Comparison of ENCODE assay signal across 11 cellular contexts in the genomic region with DNA sequence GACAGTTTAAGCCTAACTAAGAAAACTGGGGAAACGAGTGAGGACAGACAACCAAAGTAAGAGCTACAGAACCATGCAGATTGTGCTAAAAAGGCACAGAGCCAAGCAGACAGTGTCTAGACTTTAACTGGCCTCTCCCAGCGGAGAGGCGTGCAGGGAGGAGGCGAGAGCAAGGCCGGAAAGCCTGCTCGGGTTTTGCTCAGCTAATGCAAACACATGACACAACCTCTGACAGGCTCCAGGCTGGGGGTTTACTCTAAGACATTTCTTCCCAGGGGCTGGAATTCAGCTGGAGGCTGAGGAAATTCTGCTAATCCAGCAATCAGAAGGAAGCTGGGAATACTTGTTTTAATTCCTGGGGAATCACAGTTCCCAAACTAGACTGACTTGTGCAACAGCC. TPM values are rescaled to one million over a fixed set of nuclear protein-coding genes. Genes with fewer than 3 reads are reported as not detected.
DNase-seq lines count a peak whose midpoint lies in the region; ATAC-seq, FAIRE-seq and TF ChIP-seq lines count a peak whose summit lies in the region.
"Had no signal": no experiment of that assay in that cellular context is flagged by ENCODE, and none has a peak within 500 bp of the region (broad histone marks: within the 10 kb centered on the region; RNA-seq: fewer than 3 reads in every experiment).

No MANE protein-coding gene starts in this region.

- H3K27me3 ChIP-seq in heart right ventricle (no peaks in the 10 kb centered on the region), pancreas (no peaks in the 10 kb centered on the region)

- peak overlapping the region; percentile 76 to 88 (median 82) for H3K27ac Mint-ChIP-seq in brain
- H3K27ac Mint-ChIP-seq in activated CD4-positive, alpha-beta memory T cell treated with anti-CD3 and anti-CD28 coated beads for 36 hours: no peak overlapping the region
- H3K27ac Mint-ChIP-seq in activated CD8-positive, alpha-beta T cell treated with anti-CD3 and anti-CD28 coated beads for 36 hours: no peak overlapping the region

- peak; percentile 80 for DNase-seq in AG10803 (ENCODE audit: low read depth)
- peak; percentile 49 to 83 for DNase-seq in heart right ventricle
- peak in 1 of 6 donors; percentile 37 for DNase-seq in pancreas
- DNase-seq in SW 1271 (lab: John Stamatoyannopoulos, UW): no peak
- DNase-seq in activated CD4-positive, alpha-beta memory T cell treated with anti-CD3 and anti-CD28 coated beads for 36 hours: no peak
- DNase-seq in activated CD8-positive, alpha-beta T cell treated with anti-CD3 and anti-CD28 coated beads for 36 hours: no peak
- DNase-seq in midbrain (lab: John Stamatoyannopoulos, UW): no peak
- DNase-seq: NCI-H2029; SIG-M5; stimulated activated naive CD4-positive, alpha-beta T cell had no signal

- peak overlapping the region in 9 of 10 donors; percentile 36 to 89 (median 67) for H3K27ac ChIP-seq in heart right ventricle
- H3K27ac ChIP-seq in pancreas: peak overlapping the region in 1 of 4 donors; percentile 18

- no peak for FAIRE-seq in pancreas (lab: Jason Lieb, UNC)

- no peak for TF ChIP-seq CTCF in AG10803 (conservative IDR thresholded peaks at IDR 0.05; ENCODE audit: low read length)
- no peak for TF ChIP-seq CTCF in brain (conservative IDR thresholded peaks at IDR 0.05)
- no peak for TF ChIP-seq CTCF in heart right ventricle (IDR thresholded peaks at IDR 0.05)
- no peak for TF ChIP-seq CTCF in pancreas (IDR thresholded peaks at IDR 0.05)
- TF ChIP-seq CTCF in activated CD8-positive, alpha-beta T cell treated with anti-CD3 and anti-CD28 coated beads for 36 hours (IDR thresholded peaks at IDR 0.05): no peak

- peaks cover 85% of the 10 kb centered on the region for H3K4me1 Mint-ChIP-seq in brain
- H3K4me1 Mint-ChIP-seq in activated CD4-positive, alpha-beta memory T cell treated with anti-CD3 and anti-CD28 coated beads for 36 hours (ENCODE audit: low read depth): no peaks in the 10 kb centered on the region
- H3K4me1 Mint-ChIP-seq in activated CD8-positive, alpha-beta T cell treated with anti-CD3 and anti-CD28 coated beads for 36 hours (ENCODE audit: low read depth): no peaks in the 10 kb centered on the region

- H3K36me3 Mint-ChIP-seq in brain: peaks cover 21% of the 10 kb centered on the region
- H3K36me3 Mint-ChIP-seq in activated CD4-positive, alpha-beta memory T cell treated with anti-CD3 and anti-CD28 coated beads for 36 hours: no peaks in the 10 kb centered on the region
- no peaks in the 10 kb centered on the region for H3K36me3 Mint-ChIP-seq in activated CD8-positive, alpha-beta T cell treated with anti-CD3 and anti-CD28 coated beads for 36 hours (ENCODE audit: low read depth)

- WGBS in heart right ventricle, 2 donors: 8 to 13% methylated on average over 6 of the region's 6 CpGs
- 58 to 74% methylated on average over 6 of the region's 6 CpGs for WGBS in pancreas, 2 donors

- H3K4me3 ChIP-seq in AG10803 (ENCODE audit: low read length) (no peak overlapping the region), heart right ventricle (no peak overlapping the region), pancreas (no peak overlapping the region)

- no peaks in the 10 kb centered on the region for H3K27me3 Mint-ChIP-seq in brain
- H3K27me3 Mint-ChIP-seq in activated CD4-positive, alpha-beta memory T cell treated with anti-CD3 and anti-CD28 coated beads for 36 hours: peaks cover 10% of the 10 kb centered on the region
- H3K27me3 Mint-ChIP-seq in activated CD8-positive, alpha-beta T cell treated with anti-CD3 and anti-CD28 coated beads for 36 hours: peaks cover 2% of the 10 kb centered on the region

- H3K4me1 ChIP-seq in heart right ventricle: peaks cover 27 to 98% (median 88%) of the 10 kb centered on the region in 9 donors
- H3K4me1 ChIP-seq in pancreas: peaks cover 0 to 3% (median 0%) of the 10 kb centered on the region in 3 donors

- CTCF ChIA-PET in activated CD4-positive, alpha-beta memory T cell treated with anti-CD3 and anti-CD28 coated beads for 36 hours (lab: Charles Lee): interaction anchor here (1.5 kb wide), 1 partner anchor 22 kb away, joined by 4 read pairs; no protein-coding TSS in a partner anchor
- CTCF ChIA-PET in activated CD8-positive, alpha-beta T cell treated with anti-CD3 and anti-CD28 coated beads for 36 hours (lab: Charles Lee): no interaction called here

- intact Hi-C loops in heart right ventricle (cut with DNase I) (no loop called here), pancreas (cut with DNase I) (no loop called here)
- intact Hi-C loops in activated CD4-positive, alpha-beta memory T cell treated with anti-CD3 and anti-CD28 coated beads for 36 hours (cut with micrococcal nuclease): no loop called here
- intact Hi-C loops in activated CD8-positive, alpha-beta T cell treated with anti-CD3 and anti-CD28 coated beads for 36 hours (cut with micrococcal nuclease): no loop called here

- ATAC-seq in heart right ventricle: peak; percentile 50 to 93 (median 86)
- peak in 3 of 4 donors; percentile 65 to 75 (median 71) for ATAC-seq in pancreas
- no peak for ATAC-seq in activated CD8-positive, alpha-beta T cell treated with anti-CD3 and anti-CD28 coated beads for 36 hours

- peak overlapping the region in 4 of 5 experiments; percentile 10 to 65 (median 55) for H3K4me3 Mint-ChIP-seq in brain
- no peak overlapping the region for H3K4me3 Mint-ChIP-seq in activated CD4-positive, alpha-beta memory T cell treated with anti-CD3 and anti-CD28 coated beads for 36 hours
- H3K4me3 Mint-ChIP-seq in activated CD8-positive, alpha-beta T cell treated with anti-CD3 and anti-CD28 coated beads for 36 hours: no peak overlapping the region

- H3K9me3 ChIP-seq in heart right ventricle (no peaks in the 10 kb centered on the region), pancreas (no peaks in the 10 kb centered on the region)

- H3K36me3 ChIP-seq in heart right ventricle: peaks cover 0 to 43% (median 8%) of the 10 kb centered on the region in 9 donors
- no peaks in the 10 kb centered on the region for H3K36me3 ChIP-seq in pancreas

- no peaks in the 10 kb centered on the region for H3K9me3 Mint-ChIP-seq in brain
- H3K9me3 Mint-ChIP-seq in activated CD4-positive, alpha-beta memory T cell treated with anti-CD3 and anti-CD28 coated beads for 36 hours: no peaks in the 10 kb centered on the region
- no peaks in the 10 kb centered on the region for H3K9me3 Mint-ChIP-seq in activated CD8-positive, alpha-beta T cell treated with anti-CD3 and anti-CD28 coated beads for 36 hours

- POLR2A ChIA-PET in activated CD4-positive, alpha-beta memory T cell treated with anti-CD3 and anti-CD28 coated beads for 36 hours (lab: Charles Lee): no interaction called here
- POLR2A ChIA-PET in activated CD8-positive, alpha-beta T cell treated with anti-CD3 and anti-CD28 coated beads for 36 hours (lab: Charles Lee): no interaction called here

RNA-seq across cellular contexts. Expression of gene FSTL1, which starts 11.8 kb away (rescaled TPM):
- polyA plus RNA-seq in brain (ENCODE audit: insufficient read depth, low read depth, low replicate concordance): 22.5 TPM
- total RNA-seq in heart right ventricle: 100 to 1,000 TPM; 100 to 346 (median 213) TPM
- polyA plus RNA-seq in heart right ventricle: 10 to 100 TPM; 54.4 to 88.5 TPM
- 100 to 1,000 TPM in 1 of 6 donors, 10 to 100 TPM in 5; 11.1 to 131 (median 44.3) TPM for total RNA-seq in pancreas
- polyA plus RNA-seq in pancreas: 1 to 10 TPM; 7.3 to 7.9 TPM
- total RNA-seq in activated CD4-positive, alpha-beta memory T cell treated with anti-CD3 and anti-CD28 coated beads for 36 hours: under 1 TPM; 0.12 to 0.40 TPM
- 1 to 10 TPM; 1.0 to 2.9 TPM for total RNA-seq in activated CD8-positive, alpha-beta T cell treated with anti-CD3 and anti-CD28 coated beads for 36 hours

Comparison
In these comparisons a context has a peak if more than half of its experiments do, and no peak if none do; other contexts are left out.
1. DNase-seq: peak in AG10803 (single experiment) and heart right ventricle (2 of 2); none in SW 1271 (0 of 2), activated CD4-positive, alpha-beta memory T cell treated with anti-CD3 and anti-CD28 coated beads for 36 hours (single experiment), activated CD8-positive, alpha-beta T cell treated with anti-CD3 and anti-CD28 coated beads for 36 hours (single experiment) and midbrain (single experiment).
2. H3K27ac Mint-ChIP-seq: peak in brain (5 of 5); none in activated CD4-positive, alpha-beta memory T cell treated with anti-CD3 and anti-CD28 coated beads for 36 hours (single experiment) and activated CD8-positive, alpha-beta T cell treated with anti-CD3 and anti-CD28 coated beads for 36 hours (single experiment).
3. H3K4me3 Mint-ChIP-seq: peak in brain (4 of 5); none in activated CD4-positive, alpha-beta memory T cell treated with anti-CD3 and anti-CD28 coated beads for 36 hours (single experiment) and activated CD8-positive, alpha-beta T cell treated with anti-CD3 and anti-CD28 coated beads for 36 hours (single experiment).